In the genomic region with DNA sequence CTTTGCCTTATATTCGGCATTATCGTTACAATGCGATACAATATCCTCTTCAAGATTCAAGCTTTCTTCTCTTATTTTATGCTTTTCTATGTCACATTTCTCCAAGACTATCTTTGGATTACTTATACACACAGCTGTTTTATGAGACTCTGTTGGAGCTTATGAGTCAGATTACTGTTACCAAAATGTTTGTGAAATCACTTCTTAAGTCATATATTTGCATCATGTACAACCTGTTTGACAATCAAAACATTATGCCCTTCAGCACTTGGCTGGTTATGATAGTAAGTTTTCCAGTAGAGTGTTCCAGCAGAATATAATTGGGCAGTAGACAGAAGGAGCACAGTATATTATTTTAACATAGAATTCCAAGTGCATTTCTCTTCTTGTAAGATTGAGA, we compare ENCODE assay signal across 27 cellular contexts. TPM values are rescaled to one million over a fixed set of nuclear protein-coding genes. Genes with fewer than 3 reads are reported as not detected.
DNase-seq lines count a peak whose midpoint lies in the region; ATAC-seq, FAIRE-seq and TF ChIP-seq lines count a peak whose summit lies in the region.
"Had no signal": no experiment of that assay in that cellular context is flagged by ENCODE, and none has a peak within 500 bp of the region (broad histone marks: within the 10 kb centered on the region; RNA-seq: fewer than 3 reads in every experiment).

No MANE protein-coding gene starts in this region.

- CTCF ChIA-PET in MCF 10A (lab: Yijun Ruan, JAX): interaction anchor here (0.6 kb wide), 1 partner anchor 37 kb away, joined by 3 read pairs; no protein-coding TSS in a partner anchor
- CTCF ChIA-PET in activated CD8-positive, alpha-beta T cell treated with anti-CD3 and anti-CD28 coated beads for 36 hours (lab: Charles Lee): no interaction called here

- DNase-seq in MCF 10A (ENCODE audit: unreplicated experiment) (peak; percentile 61), breast epithelium (ENCODE audit: low spot score in 2 of 2) (no peak), bronchial epithelial cell (ENCODE audit: low read depth) (peak; percentile 62), fibroblast of the aortic adventitia (ENCODE audit: low read depth) (peak; percentile 56), HPDE6-E6E7 (ENCODE audit: extremely low spot score) (no peak)
- no peak for DNase-seq in activated CD8-positive, alpha-beta T cell treated with anti-CD3 and anti-CD28 coated beads for 36 hours
- DNase-seq in activated CD4-positive, alpha-beta T cell treated with anti-CD3 and anti-CD28 coated beads, Interleukin-2, amount 50 U/mL, for 48 hours: no peak
- DNase-seq: activated CD4-positive, alpha-beta T cell treated with anti-CD3 and anti-CD28 coated beads, Interleukin-2, amount 50 U/mL, for 4 hours; activated CD4-positive, CD25-positive, alpha-beta regulatory T cell; activated CD8-positive, alpha-beta memory T cell treated with anti-CD3 and anti-CD28 coated beads, Interleukin-2, amount 50 U/mL, for 48 hours; CD8-positive, alpha-beta T cell; DMS 273 treated with DMSO at 0.1 percent for 48 hours; dorsolateral prefrontal cortex; hippocampal formation; NCI-H1417 treated with DMSO at 0.1 percent for 48 hours; NCI-H2081 treated with DMSO at 0.1 percent for 48 hours; NCI-H748 treated with DMSO at 0.1 percent for 48 hours; posterior cingulate gyrus; stimulated activated naive CD4-positive, alpha-beta T cell had no signal

- intact Hi-C loops in MCF 10A (cut with micrococcal nuclease) (no loop called here), breast epithelium (cut with DNase I; ENCODE audit: low total_unique reads) (loop anchor here (10.0 kb wide), 1 partner anchor 1444 kb away; no protein-coding TSS in a partner anchor)
- intact Hi-C loops in activated CD8-positive, alpha-beta T cell treated with anti-CD3 and anti-CD28 coated beads for 36 hours (cut with micrococcal nuclease): no loop called here

- H3K27ac ChIP-seq in breast epithelium: no peak overlapping the region
- H3K27ac ChIP-seq: 22Rv1, ascending aorta, dorsolateral prefrontal cortex, gastroesophageal sphincter, SJSA1 had no signal

- BruUV-seq in MCF 10A (replicated peaks; lab: Mats Ljungman, UMichigan): no TSS peak

- H3K9me3 ChIP-seq in breast epithelium: peaks cover 0 to 10% of the 10 kb centered on the region in 2 donors

- no peaks in the 10 kb centered on the region for H3K36me3 Mint-ChIP-seq in MCF 10A (ENCODE audit: insufficient read depth, unreplicated experiment)
- no peaks in the 10 kb centered on the region for H3K36me3 Mint-ChIP-seq in activated CD8-positive, alpha-beta T cell treated with anti-CD3 and anti-CD28 coated beads for 36 hours (ENCODE audit: low read depth)
- H3K36me3 Mint-ChIP-seq: activated naive CD4-positive, alpha-beta T cell treated with anti-CD3 and anti-CD28 coated beads, Interleukin-2, amount 50 U/mL, for 24 hours; CD8-positive, alpha-beta T cell had no signal

- POLR2A ChIA-PET in MCF 10A (lab: Yijun Ruan, JAX): interaction anchor here (0.6 to 1.9 kb wide), 7 partner anchors 9 to 303 kb away, joined by 3 to 7 read pairs (median 3); partner anchors contain the start of genes BLOC1S5 and TXNDC5
- POLR2A ChIA-PET in activated CD8-positive, alpha-beta T cell treated with anti-CD3 and anti-CD28 coated beads for 36 hours (lab: Charles Lee): no interaction called here

- no peak for FAIRE-seq in bronchial epithelial cell (lab: Jason Lieb, UNC)

- H3K27me3 ChIP-seq in breast epithelium (no peaks in the 10 kb centered on the region), bronchial epithelial cell (ENCODE audit: control insufficient read depth, insufficient read depth, low read length) (no peaks in the 10 kb centered on the region)
- H3K27me3 ChIP-seq: ascending aorta, gastroesophageal sphincter, SJSA1 had no signal

- no peak for TF ChIP-seq POLR2A in breast epithelium (IDR thresholded peaks at IDR 0.05)

- TF ChIP-seq CTCF in MCF 10A (IDR thresholded peaks at IDR 0.05; ENCODE audit: unreplicated experiment): no peak
- no peak for TF ChIP-seq CTCF in breast epithelium (IDR thresholded peaks at IDR 0.05)
- TF ChIP-seq CTCF in bronchial epithelial cell (IDR thresholded peaks at IDR 0.05; ENCODE audit: insufficient read depth, low read length, severe bottlenecking): no peak
- TF ChIP-seq CTCF in fibroblast of the aortic adventitia (IDR thresholded peaks at IDR 0.05; ENCODE audit: insufficient read depth, low read length): no peak
- no peak for TF ChIP-seq CTCF in activated CD8-positive, alpha-beta T cell treated with anti-CD3 and anti-CD28 coated beads for 36 hours (IDR thresholded peaks at IDR 0.05)

- peaks cover 28% of the 10 kb centered on the region for H3K4me1 Mint-ChIP-seq in MCF 10A (ENCODE audit: insufficient read depth, unreplicated experiment)
- no peaks in the 10 kb centered on the region for H3K4me1 Mint-ChIP-seq in activated CD8-positive, alpha-beta T cell treated with anti-CD3 and anti-CD28 coated beads for 36 hours (ENCODE audit: low read depth)
- H3K4me1 Mint-ChIP-seq: activated naive CD4-positive, alpha-beta T cell treated with anti-CD3 and anti-CD28 coated beads, Interleukin-2, amount 50 U/mL, for 24 hours; B cell had no signal

- no peaks in the 10 kb centered on the region for H3K36me3 ChIP-seq in breast epithelium
- no peaks in the 10 kb centered on the region for H3K36me3 ChIP-seq in bronchial epithelial cell (ENCODE audit: control insufficient read depth, insufficient read depth, low read length)
- H3K36me3 ChIP-seq: ascending aorta, gastroesophageal sphincter, SJSA1 had no signal

- no peak for ATAC-seq in GM21717 (IDR thresholded peaks at IDR 0.05; ENCODE audit: unreplicated experiment)
- ATAC-seq in activated CD8-positive, alpha-beta T cell treated with anti-CD3 and anti-CD28 coated beads for 36 hours: no peak
- ATAC-seq: CD8-positive, alpha-beta T cell; gastroesophageal sphincter; sciatic nerve had no signal

- H3K27ac Mint-ChIP-seq in MCF 10A (ENCODE audit: low read depth, unreplicated experiment): no peak overlapping the region
- no peak overlapping the region for H3K27ac Mint-ChIP-seq in activated CD8-positive, alpha-beta T cell treated with anti-CD3 and anti-CD28 coated beads for 36 hours
- H3K27ac Mint-ChIP-seq: activated naive CD4-positive, alpha-beta T cell treated with anti-CD3 and anti-CD28 coated beads, Interleukin-2, amount 50 U/mL, for 24 hours; B cell; CD8-positive, alpha-beta T cell had no signal

- no peak overlapping the region for H3K4me3 Mint-ChIP-seq in MCF 10A (ENCODE audit: unreplicated experiment)
- H3K4me3 Mint-ChIP-seq in activated CD8-positive, alpha-beta T cell treated with anti-CD3 and anti-CD28 coated beads for 36 hours: no peak overlapping the region
- H3K4me3 Mint-ChIP-seq: activated naive CD4-positive, alpha-beta T cell treated with anti-CD3 and anti-CD28 coated beads, Interleukin-2, amount 50 U/mL, for 24 hours; B cell; CD8-positive, alpha-beta T cell had no signal

- no peaks in the 10 kb centered on the region for H3K9me3 Mint-ChIP-seq in MCF 10A (ENCODE audit: unreplicated experiment)
- H3K9me3 Mint-ChIP-seq in activated CD8-positive, alpha-beta T cell treated with anti-CD3 and anti-CD28 coated beads for 36 hours: no peaks in the 10 kb centered on the region
- H3K9me3 Mint-ChIP-seq: activated naive CD4-positive, alpha-beta T cell treated with anti-CD3 and anti-CD28 coated beads, Interleukin-2, amount 50 U/mL, for 24 hours; CD8-positive, alpha-beta T cell had no signal

- H3K4me1 ChIP-seq in breast epithelium: no peaks in the 10 kb centered on the region
- H3K4me1 ChIP-seq: ascending aorta, gastroesophageal sphincter had no signal

- H3K27me3 Mint-ChIP-seq in MCF 10A (ENCODE audit: insufficient read depth, unreplicated experiment): peaks cover 19% of the 10 kb centered on the region
- peaks cover 15% of the 10 kb centered on the region for H3K27me3 Mint-ChIP-seq in activated CD8-positive, alpha-beta T cell treated with anti-CD3 and anti-CD28 coated beads for 36 hours

- no peak overlapping the region for H3K4me3 ChIP-seq in breast epithelium
- no peak overlapping the region for H3K4me3 ChIP-seq in bronchial epithelial cell (ENCODE audit: low read depth, low read length)
- H3K4me3 ChIP-seq in fibroblast of the aortic adventitia (ENCODE audit: low read depth, low read length): no peak overlapping the region
- H3K4me3 ChIP-seq: ascending aorta, dorsolateral prefrontal cortex, gastroesophageal sphincter, SJSA1 had no signal

RNA-seq across cellular contexts. Expression of gene BMP6, which starts 35.1 kb away (rescaled TPM):
- total RNA-seq in MCF 10A (2022): 0.12 and 0.56 TPM in 2 replicates
- total RNA-seq in breast epithelium: 10 to 100 TPM in 1 of 3 donors, 1 to 10 TPM in 2; 3.5 to 11.1 (median 6.2) TPM
- total RNA-seq in bronchial epithelial cell: 2.3 and 2.6 TPM in 2 replicates
- 1.3 and 10.5 TPM in 2 replicates for total RNA-seq in fibroblast of the aortic adventitia (ENCODE audit: low replicate concordance)
- total RNA-seq in activated CD8-positive, alpha-beta T cell treated with anti-CD3 and anti-CD28 coated beads for 36 hours: under 1 TPM; 0.09 to 0.18 TPM
- total RNA-seq: CD8-positive, alpha-beta T cell had no signal

Comparison
In these comparisons a context has a peak if more than half of its experiments do, and no peak if none do; other contexts are left out.
1. DNase-seq: peak in MCF 10A (single experiment), bronchial epithelial cell (single experiment) and fibroblast of the aortic adventitia (single experiment); none in breast epithelium (0 of 2), HPDE6-E6E7 (single experiment), activated CD8-positive, alpha-beta T cell treated with anti-CD3 and anti-CD28 coated beads for 36 hours (single experiment) and activated CD4-positive, alpha-beta T cell treated with anti-CD3 and anti-CD28 coated beads, Interleukin-2, amount 50 U/mL, for 48 hours (0 of 2).